ENCODE assay signal across 1 cellular context in genomic region chr6:30902709-30903108, GRCh38.
A peak's percentile ranks its signal among the peaks of the same experiment; 100 is the strongest.
TF ChIP-seq lines count a peak whose summit lies in the region.

No MANE protein-coding gene starts in this region.

TF ChIP-seq in HepG2, 621 proteins besides CTCF, POLR2A, EP300 and RAD21:
- TF ChIP-seq HIVEP1 (CRISPR knock-in tag; IDR thresholded peaks at IDR 0.05) (no peak), ZNF652 (CRISPR knock-in tag; IDR thresholded peaks at IDR 0.05; ENCODE audit: borderline replicate concordance, low read depth) (peak; percentile 72), MTERF4 (CRISPR knock-in tag; IDR thresholded peaks at IDR 0.05) (no peak), PAWR (CRISPR knock-in tag; IDR thresholded peaks at IDR 0.05; ENCODE audit: borderline replicate concordance) (no peak), FOSL2 (CRISPR knock-in tag; IDR thresholded peaks at IDR 0.05) (no peak), ZNF772 (CRISPR knock-in tag; IDR thresholded peaks at IDR 0.05) (no peak), ZMYM3 (CRISPR knock-in tag; IDR thresholded peaks at IDR 0.05) (0 out of 2 replicates have a peak, but pooled peaks have one; percentile 45), MAX (IDR thresholded peaks at IDR 0.05) (0 out of 2 replicates have a peak, but pooled peaks have one; percentile 18), ZNF253 (CRISPR knock-in tag; IDR thresholded peaks at IDR 0.05; ENCODE audit: borderline replicate concordance) (no peak), ZNF800 (CRISPR knock-in tag; IDR thresholded peaks at IDR 0.05) (no peak)
